10 cellular contexts compared by ENCODE assay signal in genomic region chr12:65533177-65533883, GRCh38.
DNase-seq lines count a peak whose midpoint lies in the region; ATAC-seq and TF ChIP-seq lines count a peak whose summit lies in the region.
"Had no signal": no experiment of that assay in that cellular context is flagged by ENCODE, and none has a peak within 500 bp of the region (broad histone marks: within the 10 kb centered on the region; RNA-seq: fewer than 3 reads in every experiment).

No MANE protein-coding gene starts in this region.

- 3% methylated on average over 9 of the region's 10 CpGs for WGBS in mesenchymal stem cell
- WGBS in adrenal gland, 4 donors, result 61 to 69% (median 64%) methylated on average over 10 of the region's 10 CpGs

- peaks cover 8% of the 10 kb centered on the region for H3K9me3 ChIP-seq in mesenchymal stem cell (ENCODE audit: control insufficient read depth, low read length)
- H3K9me3 ChIP-seq in adrenal gland (replicated peaks in 1 of 3), result no peaks in the 10 kb centered on the region

- H3K36me3 ChIP-seq in mesenchymal stem cell (ENCODE audit: control insufficient read depth in 1 of 2, insufficient read depth in 2 of 2, low read depth in 1 of 2, low read length in 2 of 2) (no peaks in the 10 kb centered on the region), adrenal gland (replicated peaks in 1 of 2) (no peaks in the 10 kb centered on the region)

- peak overlapping the region; percentile 12 for H2BK15ac ChIP-seq in mesenchymal stem cell (ENCODE audit: low read depth, poor library complexity, severe bottlenecking)

- no peak overlapping the region for H3K23ac ChIP-seq in mesenchymal stem cell (ENCODE audit: low read length in 2 of 2)

- TF ChIP-seq CTCF in adrenal gland (IDR thresholded peaks at IDR 0.05), result no peak

- H2BK5ac ChIP-seq in mesenchymal stem cell (ENCODE audit: low read depth, low read length, poor library complexity, severe bottlenecking), result peak overlapping the region; percentile 92

- peak overlapping the region; percentile 69 for H4K8ac ChIP-seq in mesenchymal stem cell (ENCODE audit: low read length)

- peak overlapping the region; percentile 57 for H2AK5ac ChIP-seq in mesenchymal stem cell (ENCODE audit: low read length, severe bottlenecking)

- peak overlapping the region; percentile 17 for H3K4me2 ChIP-seq in mesenchymal stem cell (ENCODE audit: low read length, poor library complexity, severe bottlenecking)

- peak overlapping the region; percentile 97 for H3K27ac ChIP-seq in mesenchymal stem cell (ENCODE audit: low read length, poor library complexity, severe bottlenecking)
- H3K27ac ChIP-seq in adrenal gland, result no peak overlapping the region

- H3K4me1 ChIP-seq in mesenchymal stem cell (ENCODE audit: control insufficient read depth, insufficient read depth, low read depth, low read length) (peaks cover 22% of the 10 kb centered on the region), adrenal gland (replicated peaks in 1 of 2) (no peaks in the 10 kb centered on the region)

- DNase-seq in Caki2 (ENCODE audit: low read depth) (peak; percentile 65), LoVo (ENCODE audit: low spot score) (peak; percentile 48), astrocyte of the hippocampus (ENCODE audit: low read depth, low spot score) (peak; percentile 71), mesenchymal stem cell (peak; percentile 83), adrenal gland (no peak)
- no peak for DNase-seq in activated CD8-positive, alpha-beta memory T cell treated with anti-CD3 and anti-CD28 coated beads, Interleukin-2, amount 50 U/mL, for 48 hours
- DNase-seq: NCI-H1436 treated with DMSO at 0.1 percent for 48 hours had no signal

- TF ChIP-seq POLR2A in adrenal gland (IDR thresholded peaks at IDR 0.05), result no peak

- H3K4me3 ChIP-seq in mesenchymal stem cell (ENCODE audit: insufficient read depth in 1 of 2, low read depth in 1 of 2, low read length in 2 of 2) (no peak overlapping the region), adrenal gland (no peak overlapping the region)
- H3K4me3 ChIP-seq: GM12878 had no signal

- H2BK12ac ChIP-seq in mesenchymal stem cell (ENCODE audit: low read length in 2 of 2), result peak overlapping the region in 1 of 2 experiments; percentile 88

- peak overlapping the region; percentile 59 for H3K9ac ChIP-seq in mesenchymal stem cell (ENCODE audit: low read length)

- ATAC-seq in GM21526 (IDR thresholded peaks at IDR 0.05; ENCODE audit: low FRiP score, unreplicated experiment) (no peak), HG02885 (IDR thresholded peaks at IDR 0.05; ENCODE audit: poor library complexity, unreplicated experiment) (no peak)
- ATAC-seq: GM12878 had no signal

- H2AFZ ChIP-seq in mesenchymal stem cell (ENCODE audit: low read depth, low read length), result no peak overlapping the region

- H3K79me1 ChIP-seq in mesenchymal stem cell (replicated peaks; ENCODE audit: low read length, poor library complexity, severe bottlenecking), result no peaks in the 10 kb centered on the region

- H2BK120ac ChIP-seq in mesenchymal stem cell (ENCODE audit: low read depth, low read length), result peak overlapping the region; percentile 78

- H3K27me3 ChIP-seq in mesenchymal stem cell (ENCODE audit: control insufficient read depth in 1 of 2, insufficient read depth in 1 of 2, low read length in 2 of 2), result no peaks in the 10 kb centered on the region
- no peaks in the 10 kb centered on the region for H3K27me3 ChIP-seq in adrenal gland

- in situ Hi-C loops in Caki2 (cut with HindIII; ENCODE audit: low pct_unique_long_range_greater_than_20kb, low sequenced_read_pairs), result no loop called here

- H3K14ac ChIP-seq in mesenchymal stem cell (ENCODE audit: low read length in 2 of 2), result no peak overlapping the region

- peak overlapping the region; percentile 65 for H4K91ac ChIP-seq in mesenchymal stem cell (ENCODE audit: low read length)

- H3K4ac ChIP-seq in mesenchymal stem cell (ENCODE audit: low read depth in 1 of 2, low read length in 2 of 2), result peak overlapping the region; percentile 13 to 86

- peak overlapping the region; percentile 72 to 85 for H3K18ac ChIP-seq in mesenchymal stem cell (ENCODE audit: low read depth in 1 of 2, low read length in 2 of 2)

- intact Hi-C loops in adrenal gland (cut with DNase I), result no loop called here

Comparison
In these comparisons a context has a peak if more than half of its experiments do, and no peak if none do; other contexts are left out.
1. DNase-seq: peak in Caki2 (single experiment), LoVo (single experiment), astrocyte of the hippocampus (single experiment) and mesenchymal stem cell (single experiment); none in activated CD8-positive, alpha-beta memory T cell treated with anti-CD3 and anti-CD28 coated beads, Interleukin-2, amount 50 U/mL, for 48 hours (single experiment) and adrenal gland (0 of 7).